In genomic region chr1:12878453-12878852, GRCh38 we compare ENCODE assay signal across 3 cellular contexts. TPM values are rescaled to one million over a fixed set of nuclear protein-coding genes. Genes with fewer than 3 reads are reported as not detected.
"Had no signal": no experiment of that assay in that cellular context is flagged by ENCODE, and none has a peak within 500 bp of the region (broad histone marks: within the 10 kb centered on the region; RNA-seq: fewer than 3 reads in every experiment).

No MANE protein-coding gene starts in this region.

RNA-seq across cellular contexts. Expression of gene PRAMEF4, which starts 7.5 kb away (rescaled TPM):
- polyA plus RNA-seq: stomach, urinary bladder had no signal

RNA-seq across cellular contexts. Expression of gene PRAMEF10, which starts 19.6 kb away (rescaled TPM):
- polyA plus RNA-seq: stomach, urinary bladder had no signal

RNA-seq across cellular contexts. Expression of gene PRAMEF2, which starts 21.6 kb away (rescaled TPM):
- polyA plus RNA-seq: stomach, urinary bladder had no signal

RNA-seq across cellular contexts. Expression of gene HNRNPCL1, which starts 29.9 kb away (rescaled TPM):
- polyA plus RNA-seq: stomach, thymus, urinary bladder had no signal

RNA-seq across cellular contexts. Expression of gene PRAMEF7, which starts 38.0 kb away (rescaled TPM):
- polyA plus RNA-seq: stomach, urinary bladder had no signal
